Comparison of ENCODE assay signal across 8 cellular contexts in genomic region chr9:109972026-109973005, GRCh38.
DNase-seq lines count a peak whose midpoint lies in the region; ATAC-seq lines count a peak whose summit lies in the region.

No MANE protein-coding gene starts in this region.

- peak; percentile 56 for DNase-seq in HT1080 (ENCODE audit: low read depth)
- peak; percentile 70 for DNase-seq in germinal center (ENCODE audit: low spot score)
- DNase-seq in middle frontal gyrus (ENCODE audit: extremely low spot score, low spot score) = no peak
- no peak for DNase-seq in DMS53 treated with DMSO at 0.1 percent for 48 hours (lab: John Stamatoyannopoulos, UW; ENCODE audit: unreplicated experiment)
- DNase-seq in NCI-H526 treated with DMSO at 0.1 percent for 48 hours (lab: John Stamatoyannopoulos, UW) = no peak
- DNase-seq in NCI-H128 (lab: John Stamatoyannopoulos, UW; ENCODE audit: unreplicated experiment) = no peak

- ATAC-seq in GM18498 (IDR thresholded peaks at IDR 0.05; ENCODE audit: unreplicated experiment) (peak; percentile 42), GM21528 (IDR thresholded peaks at IDR 0.05; ENCODE audit: low FRiP score, unreplicated experiment) (peak; percentile 48)

Comparison
In these comparisons a context has a peak if more than half of its experiments do, and no peak if none do; other contexts are left out.
1. DNase-seq: peak in HT1080 (single experiment) and germinal center (single experiment); none in middle frontal gyrus (single experiment), DMS53 treated with DMSO at 0.1 percent for 48 hours (single experiment), NCI-H526 treated with DMSO at 0.1 percent for 48 hours (single experiment) and NCI-H128 (single experiment).